1 cellular context compared by ENCODE assay signal in the genomic region with DNA sequence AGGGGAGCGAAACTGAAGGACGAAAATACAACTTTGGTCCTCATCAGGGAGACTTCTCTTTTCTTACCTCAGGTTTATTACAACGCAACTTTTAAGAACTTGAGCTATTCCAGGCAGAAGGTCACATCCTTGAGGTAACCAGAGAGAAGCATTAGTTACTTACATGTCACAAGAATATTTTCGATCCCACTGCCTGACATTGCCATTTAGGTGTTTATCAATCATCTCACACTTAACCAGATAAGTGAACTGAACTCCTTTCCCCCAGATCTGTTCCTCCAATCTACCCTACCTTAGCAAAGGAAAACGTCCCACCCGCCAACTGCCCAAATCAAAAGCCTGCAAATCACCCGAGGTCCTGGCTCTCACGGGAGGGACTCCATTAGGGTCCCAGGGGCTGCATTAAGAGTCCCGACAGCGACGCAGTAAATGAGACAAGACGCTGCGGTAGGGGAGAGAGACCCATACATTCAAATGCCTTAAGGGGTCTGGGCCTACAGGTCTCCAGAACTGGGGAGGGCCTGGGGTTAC.
TF ChIP-seq lines count a peak whose summit lies in the region.

No MANE protein-coding gene starts in this region.

TF ChIP-seq in WTC11, 78 proteins besides CTCF, POLR2A, EP300 and RAD21 (continued from another document):
- TF ChIP-seq, protein P1, sequence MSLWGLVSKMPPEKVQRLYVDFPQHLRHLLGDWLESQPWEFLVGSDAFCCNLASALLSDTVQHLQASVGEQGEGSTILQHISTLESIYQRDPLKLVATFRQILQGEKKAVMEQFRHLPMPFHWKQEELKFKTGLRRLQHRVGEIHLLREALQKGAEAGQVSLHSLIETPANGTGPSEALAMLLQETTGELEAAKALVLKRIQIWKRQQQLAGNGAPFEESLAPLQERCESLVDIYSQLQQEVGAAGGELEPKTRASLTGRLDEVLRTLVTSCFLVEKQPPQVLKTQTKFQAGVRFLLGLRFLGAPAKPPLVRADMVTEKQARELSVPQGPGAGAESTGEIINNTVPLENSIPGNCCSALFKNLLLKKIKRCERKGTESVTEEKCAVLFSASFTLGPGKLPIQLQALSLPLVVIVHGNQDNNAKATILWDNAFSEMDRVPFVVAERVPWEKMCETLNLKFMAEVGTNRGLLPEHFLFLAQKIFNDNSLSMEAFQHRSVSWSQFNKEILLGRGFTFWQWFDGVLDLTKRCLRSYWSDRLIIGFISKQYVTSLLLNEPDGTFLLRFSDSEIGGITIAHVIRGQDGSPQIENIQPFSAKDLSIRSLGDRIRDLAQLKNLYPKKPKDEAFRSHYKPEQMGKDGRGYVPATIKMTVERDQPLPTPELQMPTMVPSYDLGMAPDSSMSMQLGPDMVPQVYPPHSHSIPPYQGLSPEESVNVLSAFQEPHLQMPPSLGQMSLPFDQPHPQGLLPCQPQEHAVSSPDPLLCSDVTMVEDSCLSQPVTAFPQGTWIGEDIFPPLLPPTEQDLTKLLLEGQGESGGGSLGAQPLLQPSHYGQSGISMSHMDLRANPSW (CRISPR knock-in tag; conservative IDR thresholded peaks at IDR 0.05; ENCODE audit: low read depth) = no peak
- TF ChIP-seq ZNF263 (CRISPR knock-in tag; IDR thresholded peaks at IDR 0.05; ENCODE audit: low read depth) (no peak), GABPB1 (CRISPR knock-in tag; IDR thresholded peaks at IDR 0.05) (no peak), HMGA2 (CRISPR knock-in tag; IDR thresholded peaks at IDR 0.05) (no peak)
